ENCODE assay signal across 21 cellular contexts in the genomic region with DNA sequence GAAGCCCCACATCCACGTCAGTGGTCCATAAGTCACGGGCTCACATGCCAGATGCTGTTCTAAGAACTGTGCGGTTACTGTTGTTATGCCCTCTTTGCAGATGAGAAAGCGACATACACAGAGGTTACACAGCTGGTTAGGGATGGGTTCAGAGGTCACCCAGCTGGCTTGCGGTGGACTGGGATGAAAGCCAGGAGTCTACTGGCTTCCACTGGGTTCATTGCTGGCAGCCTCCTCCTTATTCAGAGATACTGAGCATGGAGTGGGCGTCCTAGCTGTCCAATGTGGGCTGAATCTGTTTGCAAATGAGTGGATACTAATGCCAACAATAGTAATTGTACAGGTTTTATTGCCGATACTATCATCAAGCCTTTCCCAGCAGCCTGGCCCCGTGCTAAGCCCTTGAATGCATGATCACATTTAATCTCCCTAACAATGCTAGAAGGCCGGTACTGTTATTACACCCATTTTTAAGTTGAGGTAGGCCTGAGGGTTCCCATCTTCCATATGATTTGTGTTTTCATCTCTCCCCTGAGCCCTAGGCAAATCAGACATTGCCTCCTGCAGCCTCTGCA.
DNase-seq lines count a peak whose midpoint lies in the region; ATAC-seq, FAIRE-seq and TF ChIP-seq lines count a peak whose summit lies in the region.
"Had no signal": no experiment of that assay in that cellular context is flagged by ENCODE, and none has a peak within 500 bp of the region (broad histone marks: within the 10 kb centered on the region; RNA-seq: fewer than 3 reads in every experiment).

No MANE protein-coding gene starts in this region.

- H3K79me2 ChIP-seq in HepG2 (ENCODE audit: insufficient read depth, low read length): no peaks in the 10 kb centered on the region

- H3K27ac ChIP-seq in IMR-90 (ENCODE audit: insufficient read depth, low read length) (no peak overlapping the region), HepG2 (ENCODE audit: extremely low read length, insufficient read depth, low read length) (peak overlapping the region; percentile 58)
- H3K27ac ChIP-seq: colonic mucosa had no signal

- no peak overlapping the region for H2BK5ac ChIP-seq in IMR-90 (ENCODE audit: low read depth, low read length, poor library complexity, severe bottlenecking)

- H3K9ac ChIP-seq in IMR-90 (ENCODE audit: low read depth, low read length) (no peak overlapping the region), HepG2 (ENCODE audit: insufficient read depth, low read depth, low read length) (no peak overlapping the region)

- H4K91ac ChIP-seq in IMR-90 (ENCODE audit: insufficient read depth, low read depth, low read length): no peak overlapping the region

- no peak for TF ChIP-seq RAD21 in IMR-90 (IDR thresholded peaks at IDR 0.05; ENCODE audit: low read length)
- TF ChIP-seq RAD21 in HepG2 (CRISPR knock-in tag; IDR thresholded peaks at IDR 0.05): no peak; the same call in 1 of the 2 replicates

- BruUV-seq in IMR-90 (replicated peaks; lab: Mats Ljungman, UMichigan): no TSS peak
- no TSS peak for BruUV-seq in HepG2 (replicated peaks; lab: Mats Ljungman, UMichigan)

- no peak overlapping the region for H3K4me2 ChIP-seq in IMR-90 (ENCODE audit: low read depth, low read length)
- no peak overlapping the region; the same call in 1 of the 2 replicates for H3K4me2 ChIP-seq in HepG2 (ENCODE audit: low read depth, low read length)

- no peak overlapping the region for H3K56ac ChIP-seq in IMR-90 (ENCODE audit: extremely low read depth, insufficient read depth, low read length)

- intact Hi-C loops in IMR-90 (cut with micrococcal nuclease) (no loop called here), HepG2 (cut with micrococcal nuclease; ENCODE audit: unreplicated experiment) (loop anchor here (5.0 kb wide), 1 partner anchor 130 kb away; a partner anchor contains a TSS)
- intact Hi-C loops in activated CD4-positive, alpha-beta memory T cell treated with anti-CD3 and anti-CD28 coated beads for 36 hours (cut with micrococcal nuclease): no loop called here

- H3K4me1 Mint-ChIP-seq in central memory CD8-positive, alpha-beta T cell: peaks cover 21% of the 10 kb centered on the region
- H3K4me1 Mint-ChIP-seq in activated CD4-positive, alpha-beta memory T cell treated with anti-CD3 and anti-CD28 coated beads for 36 hours (ENCODE audit: low read depth): peaks cover 10% of the 10 kb centered on the region
- H3K4me1 Mint-ChIP-seq: mesothelial cell of epicardium had no signal

- H3K36me3 Mint-ChIP-seq in central memory CD8-positive, alpha-beta T cell (ENCODE audit: insufficient read depth): peaks cover 10% of the 10 kb centered on the region
- peaks cover 15% of the 10 kb centered on the region for H3K36me3 Mint-ChIP-seq in activated CD4-positive, alpha-beta memory T cell treated with anti-CD3 and anti-CD28 coated beads for 36 hours
- H3K36me3 Mint-ChIP-seq: mesothelial cell of epicardium had no signal

- no peaks in the 10 kb centered on the region for H3K36me3 ChIP-seq in IMR-90 (ENCODE audit: control insufficient read depth, insufficient read depth, low read length)
- H3K36me3 ChIP-seq in HepG2 (replicated peaks in 1 of 2; ENCODE audit: control insufficient read depth in 1 of 2, insufficient read depth in 2 of 2, low read length in 2 of 2): peaks cover 2 to 15% of the 10 kb centered on the region in 2 experiments; a peak in 4 of 5 replicates
- H3K36me3 ChIP-seq: colonic mucosa had no signal

- dilution Hi-C loops in IMR-90 (cut with HindIII; ENCODE audit: low sequenced_read_pairs, unreplicated experiment): no loop called here

- peak; percentile 44 for FAIRE-seq in HepG2 (lab: Jason Lieb, UNC)
- FAIRE-seq: endometrium, HTR-8/SVneo had no signal

- no peak for TF ChIP-seq EP300 in HepG2 (IDR thresholded peaks at IDR 0.05; ENCODE audit: low read depth in 2 of 2, low read length in 2 of 2)
- no peak for TF ChIP-seq EP300 in HepG2 (CRISPR knock-in tag; IDR thresholded peaks at IDR 0.05; ENCODE audit: borderline replicate concordance)

- TF ChIP-seq POLR2A in IMR-90 (IDR thresholded peaks at IDR 0.05; ENCODE audit: low read depth, low read length) (no peak), HepG2 (IDR thresholded peaks at IDR 0.05; ENCODE audit: insufficient read depth in 1 of 2, low read depth in 2 of 2, low read length in 2 of 2) (no peak)

- no peaks in the 10 kb centered on the region for H3K27me3 Mint-ChIP-seq in central memory CD8-positive, alpha-beta T cell
- H3K27me3 Mint-ChIP-seq in activated CD4-positive, alpha-beta memory T cell treated with anti-CD3 and anti-CD28 coated beads for 36 hours: no peaks in the 10 kb centered on the region
- H3K27me3 Mint-ChIP-seq: CD4-positive, alpha-beta memory T cell; stimulated activated memory B cell treated with anti-CD40 and anti-IgM and Interleukin-4, amounts not matched to agents 10 μg/mL and 1 μg/mL and 100 μg/mL, for 72 hours had no signal

- no peak overlapping the region for H4K8ac ChIP-seq in IMR-90 (ENCODE audit: low read depth in 2 of 2, low read length in 2 of 2)

- H3K79me1 ChIP-seq in IMR-90 (ENCODE audit: low read depth in 1 of 2, low read length in 2 of 2): no peaks in the 10 kb centered on the region

- H3K23ac ChIP-seq in IMR-90 (ENCODE audit: low read depth, low read length): no peak overlapping the region

- no peaks in the 10 kb centered on the region for H4K20me1 ChIP-seq in IMR-90 (ENCODE audit: insufficient read depth, low read length)
- no peaks in the 10 kb centered on the region for H4K20me1 ChIP-seq in HepG2 (ENCODE audit: insufficient read depth, low read length)

- no peak overlapping the region for H2BK15ac ChIP-seq in IMR-90 (ENCODE audit: low read depth, low read length)

- H3K9me3 Mint-ChIP-seq in central memory CD8-positive, alpha-beta T cell: no peaks in the 10 kb centered on the region
- H3K9me3 Mint-ChIP-seq in activated CD4-positive, alpha-beta memory T cell treated with anti-CD3 and anti-CD28 coated beads for 36 hours: no peaks in the 10 kb centered on the region
- H3K9me3 Mint-ChIP-seq: CD4-positive, alpha-beta memory T cell; mesothelial cell of epicardium; stimulated activated memory B cell treated with anti-CD40 and anti-IgM and Interleukin-4, amounts not matched to agents 10 μg/mL and 1 μg/mL and 100 μg/mL, for 72 hours had no signal

- H3K4me1 ChIP-seq in IMR-90 (ENCODE audit: control insufficient read depth, insufficient read depth, low read length) (peaks cover 2% of the 10 kb centered on the region; the same call in 1 of the 2 replicates), HepG2 (ENCODE audit: insufficient read depth, low read length) (peaks cover 29% of the 10 kb centered on the region)
- H3K4me1 ChIP-seq: colonic mucosa had no signal

- POLR2A ChIA-PET in IMR-90 (lab: Charles Lee; ENCODE audit: unreplicated experiment) (no interaction called here), HepG2 (lab: Yijun Ruan, JAX) (no interaction called here)
- POLR2A ChIA-PET in activated CD4-positive, alpha-beta memory T cell treated with anti-CD3 and anti-CD28 coated beads for 36 hours (lab: Charles Lee): no interaction called here

- H3K4ac ChIP-seq in IMR-90 (ENCODE audit: low read depth, low read length): no peak overlapping the region

- H3K27ac Mint-ChIP-seq in central memory CD8-positive, alpha-beta T cell (ENCODE audit: low read depth): peak overlapping the region; percentile 41
- H3K27ac Mint-ChIP-seq in activated CD4-positive, alpha-beta memory T cell treated with anti-CD3 and anti-CD28 coated beads for 36 hours: no peak overlapping the region
- H3K27ac Mint-ChIP-seq: mesothelial cell of epicardium had no signal

- WGBS in IMR-90 (ENCODE audit: extremely low coverage in 2 of 2, insufficient read length in 1 of 2), 2 experiments: 100% methylated on average over 4 of the region's 9 CpGs; no CpG with 5 or more reads in 1 of the 2 experiments
- 57% methylated on average over 9 of the region's 9 CpGs for WGBS in HepG2 (ENCODE audit: low lambda C conversion rate)

- ATAC-seq in IMR-90 (ENCODE audit: low read depth): no peak
- ATAC-seq in central memory CD8-positive, alpha-beta T cell (replicated peaks; ENCODE audit: extremely low read depth, poor library complexity, severe bottlenecking): no peak
- peak; percentile 90 for ATAC-seq in HepG2
- no peak for ATAC-seq in GM21447 (IDR thresholded peaks at IDR 0.05; ENCODE audit: unreplicated experiment)
- ATAC-seq in HG03175 (IDR thresholded peaks at IDR 0.05; ENCODE audit: unreplicated experiment): no peak
- ATAC-seq: stimulated activated memory B cell treated with anti-CD40 and anti-IgM and Interleukin-4, amounts not matched to agents 10 μg/mL and 1 μg/mL and 100 μg/mL, for 72 hours had no signal

- H3K4me3 Mint-ChIP-seq in central memory CD8-positive, alpha-beta T cell: no peak overlapping the region
- no peak overlapping the region for H3K4me3 Mint-ChIP-seq in activated CD4-positive, alpha-beta memory T cell treated with anti-CD3 and anti-CD28 coated beads for 36 hours
- H3K4me3 Mint-ChIP-seq: CD4-positive, alpha-beta memory T cell; mesothelial cell of epicardium; stimulated activated memory B cell treated with anti-CD40 and anti-IgM and Interleukin-4, amounts not matched to agents 10 μg/mL and 1 μg/mL and 100 μg/mL, for 72 hours had no signal

- DNase-seq in IMR-90 (peak; percentile 26), HepG2 (ENCODE audit: low spot score) (peak; percentile 46), putamen (ENCODE audit: low spot score) (peak; percentile 37), NCI-H82 treated with DMSO at 0.1 percent for 48 hours (lab: John Stamatoyannopoulos, UW; ENCODE audit: unreplicated experiment) (no peak)
- no peak for DNase-seq in central memory CD8-positive, alpha-beta T cell (ENCODE audit: low spot score in 2 of 2)
- DNase-seq in activated CD4-positive, alpha-beta memory T cell treated with anti-CD3 and anti-CD28 coated beads for 36 hours: no peak
- DNase-seq: activated CD4-positive, alpha-beta T cell treated with anti-CD3 and anti-CD28 coated beads, Interleukin-2, amount 50 U/mL, for 4 hours; activated naive CD4-positive, alpha-beta T cell treated with anti-CD3 and anti-CD28 coated beads, Interleukin-2, amount 50 U/mL, for 16 hours; CD4-positive, alpha-beta memory T cell; colonic mucosa; DMS53; NCI-H1105 treated with DMSO at 0.1 percent for 48 hours; NCI-H524; SIG-M5; T-helper 1 cell had no signal

- H2AFZ ChIP-seq in IMR-90 (replicated peaks; ENCODE audit: low read length, poor library complexity) (no peak overlapping the region), HepG2 (ENCODE audit: low read length) (no peak overlapping the region)

- H3K9me3 ChIP-seq in IMR-90 (ENCODE audit: control insufficient read depth, insufficient read depth, low read length): no peaks in the 10 kb centered on the region
- H3K9me3 ChIP-seq in HepG2 (ENCODE audit: low read length): no peaks in the 10 kb centered on the region
- H3K9me3 ChIP-seq: colonic mucosa had no signal

- no peak overlapping the region for H4K5ac ChIP-seq in IMR-90 (ENCODE audit: low read depth, low read length)

- no peak overlapping the region for H2AK5ac ChIP-seq in IMR-90 (ENCODE audit: low read depth, low read length)

- peaks cover 4% of the 10 kb centered on the region for H3K27me3 ChIP-seq in IMR-90 (ENCODE audit: control insufficient read depth, insufficient read depth, low read length)
- H3K27me3 ChIP-seq in HepG2 (ENCODE audit: control insufficient read depth in 1 of 2, insufficient read depth in 2 of 2, low read length in 2 of 2): no peaks in the 10 kb centered on the region
- H3K27me3 ChIP-seq: colonic mucosa had no signal

- no peak overlapping the region for H2BK20ac ChIP-seq in IMR-90 (ENCODE audit: low read depth, low read length)

- in situ Hi-C loops in IMR-90 (cut with MboI; ENCODE audit: low sequenced_read_pairs) (no loop called here), HepG2 (cut with HindIII; ENCODE audit: extremely low pct_ligation_motif_present, low pct_unique_long_range_greater_than_20kb) (no loop called here)

- no peak overlapping the region for H3K18ac ChIP-seq in IMR-90 (ENCODE audit: low read depth, low read length)

- H3K4me3 ChIP-seq in IMR-90 (ENCODE audit: insufficient read depth, low read depth, low read length) (no peak overlapping the region), HepG2 (replicated peaks in 1 of 3; ENCODE audit: insufficient read depth in 1 of 3, low read depth in 2 of 3, low read length in 3 of 3) (no peak overlapping the region)
- H3K4me3 ChIP-seq: colonic mucosa had no signal

- peaks cover 3% of the 10 kb centered on the region; the same call in 1 of the 2 replicates for H3K9me1 ChIP-seq in IMR-90 (ENCODE audit: insufficient read depth, low read length)

- TF ChIP-seq CTCF in IMR-90 (conservative IDR thresholded peaks at IDR 0.05; ENCODE audit: low read depth, low read length) (no peak), HepG2 (CRISPR knock-in tag; IDR thresholded peaks at IDR 0.05) (no peak)

- H2BK120ac ChIP-seq in IMR-90 (ENCODE audit: low read depth, low read length): no peak overlapping the region

- no peak overlapping the region for H3K14ac ChIP-seq in IMR-90 (replicated peaks; ENCODE audit: low read depth, low read length)

- no peak overlapping the region for H2AK9ac ChIP-seq in IMR-90 (replicated peaks; ENCODE audit: low read depth, low read length, poor library complexity)

- CTCF ChIA-PET in IMR-90 (lab: Yijun Ruan, JAX): no interaction called here
- CTCF ChIA-PET in HepG2 (lab: Yijun Ruan, JAX; ENCODE audit: low intra/inter-chr PET ratio, low total read pairs): no interaction called here
- CTCF ChIA-PET in activated CD4-positive, alpha-beta memory T cell treated with anti-CD3 and anti-CD28 coated beads for 36 hours (lab: Charles Lee): no interaction called here

Comparison
In these comparisons a context has a peak if more than half of its experiments do, and no peak if none do; other contexts are left out.
1. DNase-seq: peak in IMR-90 (single experiment), HepG2 (single experiment) and putamen (single experiment); none in central memory CD8-positive, alpha-beta T cell (0 of 2), NCI-H82 treated with DMSO at 0.1 percent for 48 hours (single experiment) and activated CD4-positive, alpha-beta memory T cell treated with anti-CD3 and anti-CD28 coated beads for 36 hours (single experiment).